1 cellular context compared by ENCODE assay signal in genomic region chr1:197198333-197198732, GRCh38.
TF ChIP-seq lines count a peak whose summit lies in the region.

No MANE protein-coding gene starts in this region.

TF ChIP-seq in H1, 55 proteins besides CTCF, POLR2A, EP300 and RAD21:
- TF ChIP-seq HDAC2 (IDR thresholded peaks at IDR 0.05; ENCODE audit: borderline replicate concordance in 1 of 2, low read depth in 2 of 2, low read length in 2 of 2) (no peak), CTBP2 (IDR thresholded peaks at IDR 0.05; ENCODE audit: borderline replicate concordance, insufficient read depth, insufficient read length, low read length) (no peak), RNF2 (IDR thresholded peaks at IDR 0.05; ENCODE audit: borderline replicate concordance, low read depth, low read length, missing control alignments, poor library complexity, severe bottlenecking) (no peak), PHF8 (conservative IDR thresholded peaks at IDR 0.05; ENCODE audit: low read depth, low read length) (no peak), BACH1 (IDR thresholded peaks at IDR 0.05; ENCODE audit: low read length) (no peak), CBX5 (IDR thresholded peaks at IDR 0.05; ENCODE audit: low read depth, low read length) (no peak), SP4 (IDR thresholded peaks at IDR 0.05; ENCODE audit: low read length) (no peak), RBBP5 (IDR thresholded peaks at IDR 0.05; ENCODE audit: borderline replicate concordance, low read depth, low read length) (no peak), JUND (IDR thresholded peaks at IDR 0.05; ENCODE audit: low read length) (no peak), ATF2 (IDR thresholded peaks at IDR 0.05; ENCODE audit: low read length) (no peak), TAF7 (optimal IDR thresholded peaks at IDR 0.05; ENCODE audit: borderline replicate concordance, low read depth, low read length) (no peak), TAF1 (IDR thresholded peaks at IDR 0.05; ENCODE audit: low read depth, low read length) (no peak), JUN (IDR thresholded peaks at IDR 0.05; ENCODE audit: low read depth, low read length) (no peak), CREB1 (IDR thresholded peaks at IDR 0.05) (no peak), NRF1 (IDR thresholded peaks at IDR 0.05; ENCODE audit: low read depth, low read length) (no peak), POU5F1 (IDR thresholded peaks at IDR 0.05; ENCODE audit: low read depth, low read length) (no peak)
